In the genomic region with DNA sequence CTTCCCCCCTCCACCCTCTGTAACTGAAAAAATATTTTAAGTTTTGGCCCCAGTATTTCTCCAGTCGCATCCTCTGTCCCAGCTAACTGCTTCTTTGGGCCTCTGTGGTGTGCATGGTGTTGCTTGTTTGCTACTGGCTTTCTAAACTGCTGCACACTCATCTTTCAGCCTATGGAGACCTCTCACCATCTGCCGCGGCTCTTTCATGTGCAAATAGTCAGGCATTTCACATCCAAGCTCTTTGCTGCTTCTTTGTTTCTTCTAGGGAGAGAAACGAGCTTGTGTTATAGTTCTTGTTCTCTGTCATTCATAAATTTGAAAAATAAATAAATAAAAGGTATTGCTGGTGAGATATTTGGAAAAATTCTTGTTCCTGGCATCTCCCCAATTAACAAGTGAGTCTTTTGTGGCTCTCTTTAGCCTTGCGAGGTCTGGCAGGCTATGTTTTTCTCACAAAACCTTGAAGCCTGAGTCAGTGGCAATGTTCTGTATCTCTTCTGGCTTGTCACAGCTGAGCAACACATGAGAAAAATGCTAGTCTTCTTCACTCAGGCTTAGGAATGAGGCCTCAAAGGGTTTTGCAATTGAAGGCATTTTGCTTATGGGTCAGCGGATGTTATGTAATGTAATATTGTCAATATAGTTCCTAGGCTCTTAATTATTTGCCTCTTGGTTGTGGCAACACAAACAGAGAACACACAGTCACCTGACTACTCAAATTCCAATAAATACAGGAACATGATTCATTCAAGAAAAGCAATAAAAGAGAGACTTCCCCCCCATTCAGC, we compare ENCODE assay signal across 1 cellular context.
TF ChIP-seq lines count a peak whose summit lies in the region.

No MANE protein-coding gene starts in this region.

TF ChIP-seq in IMR-90, 13 proteins besides CTCF, POLR2A, EP300 and RAD21 (continued from another document):
- TF ChIP-seq RCOR1 (IDR thresholded peaks at IDR 0.05; ENCODE audit: insufficient replicate concordance, low read length) (peak; percentile 68), CEBPB (IDR thresholded peaks at IDR 0.05; ENCODE audit: low read depth, low read length) (peak; percentile 97)
TF ChIP-seq in IMR-90: peak in this region for 6.
